30 cellular contexts compared by ENCODE assay signal in genomic region chr21:15272171-15272570, GRCh38.
"Had no signal": no experiment of that assay in that cellular context is flagged by ENCODE, and none has a peak within 500 bp of the region (broad histone marks: within the 10 kb centered on the region; RNA-seq: fewer than 3 reads in every experiment).

No MANE protein-coding gene starts in this region.

- H3K9ac ChIP-seq: neural progenitor cell had no signal

- H3K27me3 Mint-ChIP-seq: activated T-cell treated with anti-CD3 and anti-CD28 coated beads, Interleukin-2, amount 50 U/mL, for 24 hours had no signal

- H3K4me1 Mint-ChIP-seq: memory B cell, natural killer cell, neural progenitor cell had no signal

- H3K4me2 ChIP-seq: neural progenitor cell had no signal

- H3K9me3 ChIP-seq: body of pancreas, gastrocnemius medialis, spleen, testis, transverse colon, uterus had no signal

- H3K4me3 Mint-ChIP-seq: activated T-cell treated with anti-CD3 and anti-CD28 coated beads, Interleukin-2, amount 50 U/mL, for 24 hours; memory B cell; natural killer cell; neural progenitor cell; T-helper 1 cell treated with Interleukin-12 subunit alpha and Interleukin-12 subunit beta and Interleukin-4 antibody, amounts not matched to agents 30 μg/mL and 1 μg/mL, for 36 hours had no signal

- H3K27ac ChIP-seq: body of pancreas, cardiac muscle cell, coronary artery, dorsolateral prefrontal cortex, gastrocnemius medialis, neural progenitor cell, spleen, testis, transverse colon, uterus, VCaP had no signal

- H3K27me3 ChIP-seq: body of pancreas, cardiac muscle cell, dorsolateral prefrontal cortex, gastrocnemius medialis, neural progenitor cell, spleen, testis, transverse colon, uterus had no signal

- H3K36me3 ChIP-seq: cardiac muscle cell, gastrocnemius medialis, neural progenitor cell, spleen, transverse colon, uterus had no signal

- H2AFZ ChIP-seq: neural progenitor cell had no signal

- H3K4me1 ChIP-seq: gastrocnemius medialis, neural progenitor cell, spleen, testis, transverse colon, uterus had no signal

- ATAC-seq: body of pancreas, gastrocnemius medialis, natural killer cell, right cardiac atrium had no signal

- H3K9me3 Mint-ChIP-seq: activated T-cell treated with anti-CD3 and anti-CD28 coated beads, Interleukin-2, amount 50 U/mL, for 24 hours; memory B cell; T-helper 1 cell treated with Interleukin-12 subunit alpha and Interleukin-12 subunit beta and Interleukin-4 antibody, amounts not matched to agents 30 μg/mL and 1 μg/mL, for 36 hours had no signal

- DNase-seq: activated CD4-positive, alpha-beta T cell treated with anti-CD3 and anti-CD28 coated beads for 4 hours; activated CD4-positive, alpha-beta T cell treated with anti-CD3 and anti-CD28 coated beads, Interleukin-2, amount 50 U/mL, for 48 hours; activated CD8-positive, alpha-beta memory T cell treated with anti-CD3 and anti-CD28 coated beads, Interleukin-2, amount 50 U/mL, for 48 hours; activated gamma-delta T cell; activated naive CD4-positive, alpha-beta T cell treated with anti-CD3 and anti-CD28 coated beads, Interleukin-2, amount 50 U/mL, for 16 hours; activated T-cell treated with anti-CD3 and anti-CD28 coated beads, Interleukin-2, amount 50 U/mL, for 24 hours; amniotic stem cell; body of pancreas; cerebellar nuclear complex; dorsolateral prefrontal cortex; effector memory CD4-positive, alpha-beta T cell; erythroblast; gastrocnemius medialis; glutamatergic neuron; natural killer cell; posterior cingulate gyrus; right cardiac atrium; spleen; stimulated activated naive CD4-positive, alpha-beta T cell; SW 1271; T-helper 9 cell; testis; transverse colon; uterus had no signal

- H3K27ac Mint-ChIP-seq: activated T-cell treated with anti-CD3 and anti-CD28 coated beads, Interleukin-2, amount 50 U/mL, for 24 hours; memory B cell; natural killer cell; neural progenitor cell; T-helper 1 cell treated with Interleukin-12 subunit alpha and Interleukin-12 subunit beta and Interleukin-4 antibody, amounts not matched to agents 30 μg/mL and 1 μg/mL, for 36 hours had no signal

- H3K4me3 ChIP-seq: body of pancreas, cardiac muscle cell, coronary artery, dorsolateral prefrontal cortex, gastrocnemius medialis, neural progenitor cell, spleen, testis, transverse colon, uterus had no signal

- H3K36me3 Mint-ChIP-seq: memory B cell, natural killer cell had no signal
